21 cellular contexts compared by ENCODE assay signal in the genomic region with DNA sequence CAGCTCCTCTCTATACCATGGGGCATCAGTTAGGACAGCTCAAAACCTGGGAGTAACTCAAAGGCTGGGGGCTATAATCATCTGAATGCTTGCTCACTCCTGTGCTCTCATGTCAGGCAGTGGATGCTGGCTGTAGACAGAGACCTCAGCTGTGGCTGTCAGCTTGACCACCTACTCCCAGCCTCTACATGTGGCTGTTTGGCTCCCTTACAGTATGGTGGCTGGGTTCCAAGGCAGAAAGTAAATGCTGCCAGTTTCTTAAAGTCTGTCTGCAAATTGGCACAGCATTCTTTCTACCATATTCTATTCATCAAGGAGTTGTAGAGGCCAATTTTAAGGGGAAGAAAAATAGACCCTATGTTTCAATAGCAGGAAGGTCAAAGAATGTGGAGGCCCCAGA.
A peak's percentile ranks its signal among the peaks of the same experiment; 100 is the strongest.
DNase-seq lines count a peak whose midpoint lies in the region; ATAC-seq and TF ChIP-seq lines count a peak whose summit lies in the region.
"Had no signal": no experiment of that assay in that cellular context is flagged by ENCODE, and none has a peak within 500 bp of the region (broad histone marks: within the 10 kb centered on the region; RNA-seq: fewer than 3 reads in every experiment).

No MANE protein-coding gene starts in this region.

- no peak overlapping the region for H3K27ac ChIP-seq in SJCRH30
- H3K27ac ChIP-seq: heart left ventricle, thoracic aorta had no signal

- no peaks in the 10 kb centered on the region for H3K27me3 Mint-ChIP-seq in activated T-cell treated with anti-CD3 and anti-CD28 coated beads, Interleukin-2, amount 50 U/mL, for 72 hours (ENCODE audit: low read depth)
- H3K27me3 Mint-ChIP-seq: dendritic cell treated with granulocyte-macrophage colony-stimulating factor and Interleukin-4, amounts not matched to agents 40 ng/mL and 50 ng/mL, for 4 days had no signal

- no peak overlapping the region for H3K27ac Mint-ChIP-seq in activated T-cell treated with anti-CD3 and anti-CD28 coated beads, Interleukin-2, amount 50 U/mL, for 72 hours
- H3K27ac Mint-ChIP-seq: dendritic cell treated with granulocyte-macrophage colony-stimulating factor and Interleukin-4, amounts not matched to agents 40 ng/mL and 50 ng/mL, for 4 days had no signal

- no peak for ATAC-seq in HG02973 (IDR thresholded peaks at IDR 0.05; ENCODE audit: unreplicated experiment)
- no peak for ATAC-seq in HG03139 (IDR thresholded peaks at IDR 0.05; ENCODE audit: unreplicated experiment)
- no peak for ATAC-seq in activated T-cell treated with anti-CD3 and anti-CD28 coated beads, Interleukin-2, amount 50 U/mL, for 72 hours (replicated peaks in 1 of 2)
- ATAC-seq: activated CD4-positive, CD25-positive, alpha-beta regulatory T cell treated with anti-CD3 and anti-CD28 coated beads, Interleukin-2, amount 50 U/mL, for 24 hours; heart left ventricle; right cardiac atrium had no signal

- H3K4me1 Mint-ChIP-seq in activated T-cell treated with anti-CD3 and anti-CD28 coated beads, Interleukin-2, amount 50 U/mL, for 72 hours (ENCODE audit: low read depth), result peaks cover 21% of the 10 kb centered on the region

- DNase-seq in EH (ENCODE audit: low read depth), result peak; percentile 56
- peak; percentile 14 to 40 for DNase-seq in SJCRH30
- DNase-seq in fibroblast of pulmonary artery (ENCODE audit: low read depth), result peak; percentile 64
- DNase-seq in retinal pigment epithelial cell (ENCODE audit: low read depth), result peak; percentile 24
- DNase-seq in 8988T, result no peak
- no peak for DNase-seq in activated T-cell treated with anti-CD3 and anti-CD28 coated beads, Interleukin-2, amount 50 U/mL, for 72 hours
- DNase-seq: activated gamma-delta T cell, DMS53, heart left ventricle, islet precursor cell, KBM-7, mammary epithelial cell, NCI-H2171 treated with DMSO at 0.1 percent for 48 hours, right cardiac atrium, SHP77, T-helper 2 cell had no signal

- TF ChIP-seq CTCF in fibroblast of pulmonary artery (IDR thresholded peaks at IDR 0.05; ENCODE audit: low read length, missing control alignments) (no peak), retinal pigment epithelial cell (conservative IDR thresholded peaks at IDR 0.05; ENCODE audit: low read depth, low read length) (no peak)

- no peaks in the 10 kb centered on the region for H3K27me3 ChIP-seq in SJCRH30
- H3K27me3 ChIP-seq: heart left ventricle had no signal

- H3K9me3 Mint-ChIP-seq in activated T-cell treated with anti-CD3 and anti-CD28 coated beads, Interleukin-2, amount 50 U/mL, for 72 hours, result peaks cover 0 to 2% of the 10 kb centered on the region in 2 donors
- H3K9me3 Mint-ChIP-seq: dendritic cell treated with granulocyte-macrophage colony-stimulating factor and Interleukin-4, amounts not matched to agents 40 ng/mL and 50 ng/mL, for 4 days had no signal

- H3K4me3 ChIP-seq in SJCRH30 (no peak overlapping the region), fibroblast of pulmonary artery (replicated peaks; ENCODE audit: low read depth, low read length) (no peak overlapping the region), retinal pigment epithelial cell (ENCODE audit: low read length) (no peak overlapping the region)
- H3K4me3 ChIP-seq: heart left ventricle, thoracic aorta had no signal

- H3K9me3 ChIP-seq in SJCRH30 (replicated peaks), result no peaks in the 10 kb centered on the region
- H3K9me3 ChIP-seq: heart left ventricle, thoracic aorta had no signal

- no peaks in the 10 kb centered on the region for H3K36me3 Mint-ChIP-seq in activated T-cell treated with anti-CD3 and anti-CD28 coated beads, Interleukin-2, amount 50 U/mL, for 72 hours (ENCODE audit: insufficient read depth in 2 of 2)

- H3K4me3 Mint-ChIP-seq in activated T-cell treated with anti-CD3 and anti-CD28 coated beads, Interleukin-2, amount 50 U/mL, for 72 hours, result no peak overlapping the region
- H3K4me3 Mint-ChIP-seq: dendritic cell treated with granulocyte-macrophage colony-stimulating factor and Interleukin-4, amounts not matched to agents 40 ng/mL and 50 ng/mL, for 4 days had no signal

- H3K36me3 ChIP-seq in SJCRH30, result no peaks in the 10 kb centered on the region
- H3K36me3 ChIP-seq: heart left ventricle, thoracic aorta had no signal

- no peaks in the 10 kb centered on the region for H3K4me1 ChIP-seq in SJCRH30

Comparison
In these comparisons a context has a peak if more than half of its experiments do, and no peak if none do; other contexts are left out.
1. DNase-seq: peak in EH (single experiment), SJCRH30 (2 of 2), fibroblast of pulmonary artery (single experiment) and retinal pigment epithelial cell (single experiment); none in 8988T (single experiment) and activated T-cell treated with anti-CD3 and anti-CD28 coated beads, Interleukin-2, amount 50 U/mL, for 72 hours (0 of 2).